Comparison of ENCODE assay signal across 32 cellular contexts in genomic region chr6:155395339-155395738, GRCh38.
DNase-seq lines count a peak whose midpoint lies in the region; ATAC-seq, FAIRE-seq and TF ChIP-seq lines count a peak whose summit lies in the region.
"Had no signal": no experiment of that assay in that cellular context is flagged by ENCODE, and none has a peak within 500 bp of the region (broad histone marks: within the 10 kb centered on the region; RNA-seq: fewer than 3 reads in every experiment).

No MANE protein-coding gene starts in this region.

- no peak overlapping the region for H2BK12ac ChIP-seq in H9 (ENCODE audit: insufficient read length, low read depth, low read length)

- H3K36me3 ChIP-seq in HepG2 (replicated peaks in 1 of 2; ENCODE audit: control insufficient read depth in 1 of 2, insufficient read depth in 2 of 2, low read length in 2 of 2) (no peaks in the 10 kb centered on the region), right lobe of liver (no peaks in the 10 kb centered on the region)
- H3K36me3 ChIP-seq: BE2C; BLaER1; BLaER1 treated with 17β-estradiol and CSF1 and Interleukin-3, amounts not matched to agents 10 nM and 100 nM had no signal

- H2BK15ac ChIP-seq in H9 (ENCODE audit: low read depth, low read length), result no peak overlapping the region

- H3K79me2 ChIP-seq in HepG2 (ENCODE audit: insufficient read depth, low read length) (no peaks in the 10 kb centered on the region), H9 (ENCODE audit: insufficient read depth, low read length) (no peaks in the 10 kb centered on the region)

- FAIRE-seq in HepG2 (lab: Jason Lieb, UNC) (no peak), A204.1 (lab: Jason Lieb, UNC) (peak; percentile 14)
- FAIRE-seq: A549, D721Med had no signal

- no peaks in the 10 kb centered on the region for H3K9me3 Mint-ChIP-seq in H9
- H3K9me3 Mint-ChIP-seq: CD4-positive, alpha-beta memory T cell; CD4-positive, alpha-beta T cell; CD8-positive, alpha-beta memory T cell; CD8-positive, alpha-beta T cell had no signal

- in situ Hi-C loops in HepG2 (cut with HindIII; ENCODE audit: extremely low pct_ligation_motif_present, low pct_unique_long_range_greater_than_20kb), result no loop called here

- TF ChIP-seq RAD21 in HepG2 (CRISPR knock-in tag; IDR thresholded peaks at IDR 0.05), result no peak

- no peak overlapping the region for H2AK5ac ChIP-seq in H9 (ENCODE audit: insufficient read length, low read length)

- no peak overlapping the region for H2AFZ ChIP-seq in HepG2 (ENCODE audit: low read length)
- H2AFZ ChIP-seq in H9 (ENCODE audit: low read length), result no peak overlapping the region

- H3K4me2 ChIP-seq in HepG2 (ENCODE audit: low read depth, low read length) (no peak overlapping the region), H9 (ENCODE audit: insufficient read depth, insufficient read length, low read length) (no peak overlapping the region)
- H3K4me2 ChIP-seq: A549; BLaER1; BLaER1 treated with 17β-estradiol and CSF1 and Interleukin-3, amounts not matched to agents 10 nM and 100 nM had no signal

- intact Hi-C loops in HepG2 (cut with micrococcal nuclease; ENCODE audit: unreplicated experiment), result no loop called here
- intact Hi-C loops in right lobe of liver (cut with DNase I), result no loop called here

- no peak overlapping the region for H3K27ac Mint-ChIP-seq in H9
- H3K27ac Mint-ChIP-seq: B cell; CD14-positive monocyte; CD4-positive, alpha-beta memory T cell; CD4-positive, alpha-beta T cell; CD4-positive, CD25-positive, alpha-beta regulatory T cell; CD8-positive, alpha-beta memory T cell; CD8-positive, alpha-beta T cell had no signal

- TF ChIP-seq POLR2A in HepG2 (IDR thresholded peaks at IDR 0.05; ENCODE audit: insufficient read depth in 1 of 2, low read depth in 2 of 2, low read length in 2 of 2) (no peak), right lobe of liver (IDR thresholded peaks at IDR 0.05) (no peak)

- no peak overlapping the region for H2BK120ac ChIP-seq in H9 (ENCODE audit: low read depth, low read length, poor library complexity, severe bottlenecking)

- H3K4me3 Mint-ChIP-seq in H9, result no peak overlapping the region
- H3K4me3 Mint-ChIP-seq: B cell; CD14-positive monocyte; CD4-positive, alpha-beta memory T cell; CD4-positive, alpha-beta T cell; CD4-positive, CD25-positive, alpha-beta regulatory T cell; CD8-positive, alpha-beta memory T cell; CD8-positive, alpha-beta T cell had no signal

- H3K4me1 Mint-ChIP-seq in H9, result no peaks in the 10 kb centered on the region
- H3K4me1 Mint-ChIP-seq: B cell; CD4-positive, alpha-beta memory T cell; CD4-positive, CD25-positive, alpha-beta regulatory T cell; CD8-positive, alpha-beta memory T cell had no signal

- H3K56ac ChIP-seq in H9 (ENCODE audit: insufficient read length, low read depth, low read length), result no peak overlapping the region

- H3K9ac ChIP-seq in HepG2 (ENCODE audit: insufficient read depth, low read depth, low read length) (no peak overlapping the region), H9 (ENCODE audit: extremely low read depth, insufficient read length, low read length) (no peak overlapping the region)
- H3K9ac ChIP-seq: BLaER1; BLaER1 treated with 17β-estradiol and CSF1 and Interleukin-3, amounts not matched to agents 10 nM and 100 nM had no signal

- H3T11ph ChIP-seq in H9 (ENCODE audit: low read length), result no peak overlapping the region

- H3K27ac ChIP-seq in HepG2 (ENCODE audit: extremely low read length, insufficient read depth, low read length) (peak overlapping the region; percentile 96), right lobe of liver (no peak overlapping the region), H9 (ENCODE audit: insufficient read length, low read depth, low read length) (no peak overlapping the region)
- H3K27ac ChIP-seq: 22Rv1; A549; BLaER1; BLaER1 treated with 17β-estradiol and CSF1 and Interleukin-3, amounts not matched to agents 10 nM and 100 nM; C4-2B had no signal

- H3K4me1 ChIP-seq in HepG2 (ENCODE audit: insufficient read depth, low read length) (peaks cover 67% of the 10 kb centered on the region), right lobe of liver (no peaks in the 10 kb centered on the region), H9 (ENCODE audit: insufficient read depth, low read length) (no peaks in the 10 kb centered on the region)
- H3K4me1 ChIP-seq: A549, BLaER1 had no signal

- 78% methylated on average over 1 of the region's 1 CpG for WGBS in HepG2 (ENCODE audit: low lambda C conversion rate)
- 20% methylated on average over 1 of the region's 1 CpG for WGBS in right lobe of liver (ENCODE audit: insufficient coverage, low coverage, low lambda C conversion rate, missing lambda C conversion rate)
- WGBS in H9 (ENCODE audit: extremely low coverage, insufficient read length, low lambda C conversion rate), result no CpG with 5 or more reads among the region's 1 CpG

- H3K4ac ChIP-seq in H9 (ENCODE audit: low read depth, low read length), result no peak overlapping the region

- DNase-seq in HepG2 (ENCODE audit: low spot score) (no peak), right lobe of liver (no peak), H9 (no peak)
- DNase-seq: 8988T; ACHN; AML-193; BE2C; C1 segment of cervical spinal cord; Caco-2; Calu3; CD4-positive, alpha-beta memory T cell; CD4-positive, alpha-beta T cell; CD4-positive, CD25-positive, alpha-beta regulatory T cell; CD8-positive, alpha-beta memory T cell; CD8-positive, alpha-beta T cell; COR-L47; DMS 273 treated with DMSO at 0.1 percent for 48 hours; DMS153; DMS53; DMS79; DMS79 treated with DMSO at 0.1 percent for 48 hours; DND-41; EL had no signal

- BruUV-seq in HepG2 (replicated peaks; lab: Mats Ljungman, UMichigan), result no TSS peak

- CTCF ChIA-PET in HepG2 (lab: Yijun Ruan, JAX; ENCODE audit: low intra/inter-chr PET ratio, low total read pairs), result no interaction called here

- no peak overlapping the region for H3K23ac ChIP-seq in H9 (ENCODE audit: insufficient read length, low read depth, low read length)

- no peak overlapping the region for H3K14ac ChIP-seq in H9 (ENCODE audit: insufficient read depth, low read length)

- H3K9me3 ChIP-seq in HepG2 (ENCODE audit: low read length), result no peaks in the 10 kb centered on the region
- H3K9me3 ChIP-seq in right lobe of liver, result no peaks in the 10 kb centered on the region
- no peaks in the 10 kb centered on the region for H3K9me3 ChIP-seq in H9 (ENCODE audit: control insufficient read depth, low read depth, low read length)
- H3K9me3 ChIP-seq: A549, BE2C, Caco-2 had no signal

- no peaks in the 10 kb centered on the region for H3K79me1 ChIP-seq in H9 (ENCODE audit: insufficient read depth, low read depth, low read length, poor library complexity, severe bottlenecking)

- H3K36me3 Mint-ChIP-seq in H9 (ENCODE audit: insufficient read depth in 1 of 3, low read depth in 3 of 3), result no peaks in the 10 kb centered on the region
- H3K36me3 Mint-ChIP-seq: CD14-positive monocyte; CD4-positive, alpha-beta memory T cell; CD4-positive, CD25-positive, alpha-beta regulatory T cell; CD8-positive, alpha-beta memory T cell; CD8-positive, alpha-beta T cell had no signal

- H3K18ac ChIP-seq in H9 (ENCODE audit: insufficient read length, low read depth, low read length), result no peak overlapping the region

- TF ChIP-seq EP300 in HepG2 (IDR thresholded peaks at IDR 0.05; ENCODE audit: low read depth in 2 of 2, low read length in 2 of 2) (0 out of 4 replicates have a peak, but pooled peaks of 1 of the 2 experiments have one; percentile 43), HepG2 (CRISPR knock-in tag; IDR thresholded peaks at IDR 0.05; ENCODE audit: borderline replicate concordance) (no peak)

- POLR2A ChIA-PET in HepG2 (lab: Yijun Ruan, JAX), result interaction anchor here (1.0 to 2.6 kb wide), 4 partner anchors 17 to 92 kb away, joined by 3 to 14 read pairs (median 4); no protein-coding TSS in a partner anchor

- H2BK20ac ChIP-seq in H9 (ENCODE audit: low read depth, low read length, poor library complexity, severe bottlenecking), result no peak overlapping the region

- H3K23me2 ChIP-seq in H9 (ENCODE audit: insufficient read length, low read depth, low read length, poor library complexity, severe bottlenecking), result no peaks in the 10 kb centered on the region

- no peaks in the 10 kb centered on the region for H3K27me3 ChIP-seq in HepG2 (ENCODE audit: control insufficient read depth in 1 of 2, insufficient read depth in 2 of 2, low read length in 2 of 2)
- no peaks in the 10 kb centered on the region for H3K27me3 ChIP-seq in right lobe of liver
- no peaks in the 10 kb centered on the region for H3K27me3 ChIP-seq in H9 (ENCODE audit: insufficient read depth, low read length)
- H3K27me3 ChIP-seq: BE2C; BLaER1; BLaER1 treated with 17β-estradiol and CSF1 and Interleukin-3, amounts not matched to agents 10 nM and 100 nM had no signal

- H3K27me3 Mint-ChIP-seq in H9 (ENCODE audit: low read depth), result no peaks in the 10 kb centered on the region
- H3K27me3 Mint-ChIP-seq: CD4-positive, alpha-beta T cell had no signal

- H2BK5ac ChIP-seq in H9 (ENCODE audit: insufficient read length, low read length), result no peak overlapping the region

- H3K4me3 ChIP-seq in HepG2 (replicated peaks in 1 of 3; ENCODE audit: insufficient read depth in 1 of 3, low read depth in 2 of 3, low read length in 3 of 3) (no peak overlapping the region), right lobe of liver (no peak overlapping the region)
- H3K4me3 ChIP-seq: A549; BLaER1; BLaER1 treated with 17β-estradiol and CSF1 and Interleukin-3, amounts not matched to agents 10 nM and 100 nM had no signal

- no peak for TF ChIP-seq CTCF in HepG2 (CRISPR knock-in tag; IDR thresholded peaks at IDR 0.05)
- no peak for TF ChIP-seq CTCF in right lobe of liver (IDR thresholded peaks at IDR 0.05)
- TF ChIP-seq CTCF in H9 (conservative IDR thresholded peaks at IDR 0.05), result no peak

- no peak overlapping the region for H4K8ac ChIP-seq in H9 (replicated peaks; ENCODE audit: insufficient read length, low read depth, low read length)

- ATAC-seq in HepG2 (no peak), right lobe of liver (no peak)
- ATAC-seq: A549; CD8-positive, alpha-beta T cell had no signal

- H4K20me1 ChIP-seq in HepG2 (ENCODE audit: insufficient read depth, low read length), result no peaks in the 10 kb centered on the region
- H4K20me1 ChIP-seq in H9 (ENCODE audit: control insufficient read depth, insufficient read depth, insufficient read length), result no peaks in the 10 kb centered on the region
- H4K20me1 ChIP-seq: BLaER1; BLaER1 treated with 17β-estradiol and CSF1 and Interleukin-3, amounts not matched to agents 10 nM and 100 nM had no signal

- H4K91ac ChIP-seq in H9 (ENCODE audit: insufficient read length, low read depth, low read length), result no peak overlapping the region

- no peak overlapping the region for H4K5ac ChIP-seq in H9 (ENCODE audit: insufficient read length, low read depth, low read length)

TF ChIP-seq in HepG2, 621 proteins besides CTCF, POLR2A, EP300 and RAD21 (continues in another document):
- TF ChIP-seq RXRB (CRISPR knock-in tag; IDR thresholded peaks at IDR 0.05; ENCODE audit: borderline replicate concordance), result no peak
- TF ChIP-seq KMT2B (CRISPR knock-in tag; IDR thresholded peaks at IDR 0.05), result no peak
- TF ChIP-seq SOX5 (CRISPR knock-in tag; IDR thresholded peaks at IDR 0.05; ENCODE audit: borderline replicate concordance), result peak; percentile 35; the same call in 1 of the 2 replicates
- TF ChIP-seq SMC3 (IDR thresholded peaks at IDR 0.05; ENCODE audit: low read length), result no peak
